ENCODE assay signal across 2 cellular contexts in the genomic region with DNA sequence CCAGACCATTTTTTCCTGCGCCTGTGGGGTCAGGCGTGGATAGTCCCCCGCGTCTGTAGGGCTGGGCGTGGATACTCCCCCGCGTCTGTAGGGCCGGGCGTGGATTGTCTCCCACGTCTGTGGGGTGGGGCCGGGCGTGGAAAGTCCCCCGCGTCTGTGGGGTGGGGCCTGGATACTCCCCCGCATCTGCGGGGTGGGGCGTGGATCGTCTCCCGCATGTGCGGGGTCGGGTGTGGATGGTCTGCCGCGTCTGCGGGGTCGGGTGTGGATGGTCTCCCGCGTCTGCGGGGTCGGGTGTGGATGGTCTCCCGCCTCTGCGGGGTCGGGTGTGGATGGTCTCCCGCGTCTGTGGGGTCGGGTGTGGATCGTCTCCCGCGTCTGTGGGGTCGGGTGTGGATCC.
TF ChIP-seq lines count a peak whose summit lies in the region.

No MANE protein-coding gene starts in this region.

TF ChIP-seq in HEK293, 187 proteins besides CTCF, POLR2A, EP300 and RAD21:
- TF ChIP-seq EGR2 (tag by site-specific recombination; IDR thresholded peaks at IDR 0.05; ENCODE audit: low read depth) (peak; percentile 33), ZXDB (tag by site-specific recombination; IDR thresholded peaks at IDR 0.05) (no peak), KLF1 (tag by site-specific recombination; IDR thresholded peaks at IDR 0.05) (peak; percentile 50; the same call in 1 of the 2 replicates)

TF ChIP-seq in K562, 482 proteins besides CTCF, POLR2A, EP300 and RAD21:
- 0 out of 2 replicates have a peak, but pooled peaks have one; percentile 22 for TF ChIP-seq EGR1 (conservative IDR thresholded peaks at IDR 0.05)
- TF ChIP-seq ETS2 (tag; IDR thresholded peaks at IDR 0.05; ENCODE audit: borderline replicate concordance, poor library complexity, severe bottlenecking) = no peak
- peak; percentile 47 for TF ChIP-seq NCOR1 (IDR thresholded peaks at IDR 0.05)
- TF ChIP-seq VEZF1 (CRISPR knock-in tag; IDR thresholded peaks at IDR 0.05) = peak; percentile 13; the same call in 1 of the 2 replicates
- TF ChIP-seq SMAD4 (CRISPR knock-in tag; conservative IDR thresholded peaks at IDR 0.05) = peak; percentile 78
- peak; percentile 85 for TF ChIP-seq SAFB (IDR thresholded peaks at IDR 0.05; ENCODE audit: borderline replicate concordance, low read depth, low read length)
